In the genomic region with DNA sequence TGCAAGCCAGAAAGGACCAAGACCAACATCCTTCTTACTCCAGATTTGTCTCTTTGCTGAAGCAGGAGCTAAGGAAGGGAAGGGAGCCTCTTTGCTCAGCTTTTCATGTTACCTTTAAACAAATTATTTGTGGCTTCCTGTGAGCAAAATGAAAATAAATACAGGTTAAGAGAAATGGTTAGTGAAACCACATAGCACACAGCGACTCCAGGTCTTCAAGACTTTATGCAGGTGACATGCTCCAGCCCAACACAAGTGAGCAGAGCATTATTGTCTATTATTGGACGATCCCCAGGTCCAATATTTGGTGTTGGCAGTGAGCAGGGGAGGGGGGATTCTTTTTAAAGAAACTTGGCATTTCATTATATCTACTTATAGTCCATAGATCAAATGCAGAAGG, we compare ENCODE assay signal across 10 cellular contexts.
"Had no signal": no experiment of that assay in that cellular context is flagged by ENCODE, and none has a peak within 500 bp of the region (broad histone marks: within the 10 kb centered on the region; RNA-seq: fewer than 3 reads in every experiment).

No MANE protein-coding gene starts in this region.

- H3K4me3 Mint-ChIP-seq: GM23338, H9, HFFc6 had no signal

- H3K9me3 Mint-ChIP-seq: GM23338, H9 had no signal

- DNase-seq: GM23248, GOT3, H7, H9, HCEC 1CT, HFFc6 had no signal

- H3K9ac ChIP-seq: GM23248 had no signal

- H3K4me2 ChIP-seq: GM23338 had no signal

- H3K4me1 ChIP-seq: HAP-1 had no signal

- H3K27ac Mint-ChIP-seq: GM23338, H9, HFFc6 had no signal

- H3K4me3 ChIP-seq: GM23248, GM23338, HAP-1 had no signal

- H2AFZ ChIP-seq: GM23248, GM23338 had no signal

- ATAC-seq: GM23338, HCT116 had no signal

- H3K27ac ChIP-seq: GM23248 had no signal

- H3K9me3 ChIP-seq: HAP-1 had no signal

- FAIRE-seq: H54 had no signal

- H3K36me3 ChIP-seq: HAP-1 had no signal
